Comparison of ENCODE assay signal across 1 cellular context in genomic region chr6:138183792-138184134, GRCh38.
TF ChIP-seq lines count a peak whose summit lies in the region.

No MANE protein-coding gene starts in this region.

TF ChIP-seq in H1, 55 proteins besides CTCF, POLR2A, EP300 and RAD21 (continued from another document):
- no peak for TF ChIP-seq CHD7 (IDR thresholded peaks at IDR 0.05; ENCODE audit: insufficient replicate concordance, low read length)
- TF ChIP-seq KDM4A (IDR thresholded peaks at IDR 0.05; ENCODE audit: low read depth, low read length, severe bottlenecking): no peak
- TF ChIP-seq SIX5 (IDR thresholded peaks at IDR 0.05; ENCODE audit: low read depth, low read length): no peak
- no peak for TF ChIP-seq HDAC2 (IDR thresholded peaks at IDR 0.05; ENCODE audit: borderline replicate concordance in 1 of 2, low read depth in 2 of 2, low read length in 2 of 2)
